Comparison of ENCODE assay signal across 1 cellular context in the genomic region with DNA sequence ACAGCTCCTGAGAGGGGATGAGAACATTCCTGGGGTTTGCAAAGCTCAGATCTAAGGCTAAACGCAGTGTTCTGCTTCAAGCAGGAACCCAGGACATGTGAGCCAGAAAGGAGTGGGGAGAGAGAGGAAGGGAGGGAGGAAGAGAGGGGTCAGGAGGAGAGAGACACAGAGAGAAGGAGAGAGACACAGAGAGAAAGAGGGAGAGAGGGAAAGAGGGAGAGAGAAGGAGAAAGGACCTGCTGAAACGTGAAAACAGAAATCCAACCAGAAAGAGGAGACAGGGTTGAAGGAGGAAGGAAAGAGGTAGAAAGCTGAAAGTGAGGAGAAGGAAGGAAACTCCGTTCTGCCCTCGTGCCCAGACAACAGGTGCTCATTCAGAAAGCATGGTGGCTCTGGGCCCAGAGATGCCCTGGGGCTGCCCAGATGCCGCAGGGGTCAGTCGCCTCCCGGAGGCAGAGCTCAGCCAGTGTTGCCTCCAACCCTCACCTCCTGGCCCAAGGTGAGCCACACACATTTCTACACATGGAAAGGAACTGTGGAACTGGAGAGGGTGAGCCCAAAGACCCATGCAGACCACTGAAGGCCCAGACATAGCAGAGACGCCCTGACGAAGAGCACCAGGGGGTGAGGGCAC.
A peak's percentile ranks its signal among the peaks of the same experiment; 100 is the strongest.
TF ChIP-seq lines count a peak whose summit lies in the region.

No MANE protein-coding gene starts in this region.

TF ChIP-seq in HepG2, 621 proteins besides CTCF, POLR2A, EP300 and RAD21 (continued from another document):
- no peak for TF ChIP-seq ZNF407 (CRISPR knock-in tag; IDR thresholded peaks at IDR 0.05; ENCODE audit: not compliant biosample characterization)
- TF ChIP-seq SP1 (IDR thresholded peaks at IDR 0.05): 0 out of 2 replicates have a peak, but pooled peaks have one; percentile 19
- no peak for TF ChIP-seq SP1 (CRISPR knock-in tag; IDR thresholded peaks at IDR 0.05)
- TF ChIP-seq ZNF569 (CRISPR knock-in tag; IDR thresholded peaks at IDR 0.05; ENCODE audit: borderline replicate concordance): no peak
- TF ChIP-seq ATF1 (CRISPR knock-in tag; IDR thresholded peaks at IDR 0.05): no peak
- TF ChIP-seq NFRKB (IDR thresholded peaks at IDR 0.05): 0 out of 2 replicates have a peak, but pooled peaks have one; percentile 39
- TF ChIP-seq KDM2A (CRISPR knock-in tag; IDR thresholded peaks at IDR 0.05; ENCODE audit: borderline replicate concordance, low read depth): no peak
- no peak for TF ChIP-seq CHD2 (IDR thresholded peaks at IDR 0.05; ENCODE audit: low read depth, low read length)
- no peak for TF ChIP-seq SALL1 (CRISPR knock-in tag; IDR thresholded peaks at IDR 0.05)
- no peak for TF ChIP-seq HNF1A (IDR thresholded peaks at IDR 0.05; ENCODE audit: low read depth)
- no peak for TF ChIP-seq HNF1A (CRISPR knock-in tag; IDR thresholded peaks at IDR 0.05; ENCODE audit: borderline replicate concordance)
- TF ChIP-seq NBN (conservative IDR thresholded peaks at IDR 0.05): peak; percentile 78; the same call in 1 of the 2 replicates
- no peak for TF ChIP-seq HES4 (CRISPR knock-in tag; IDR thresholded peaks at IDR 0.05; ENCODE audit: borderline replicate concordance)
- TF ChIP-seq CHCHD3 (CRISPR knock-in tag; IDR thresholded peaks at IDR 0.05): no peak
- 0 out of 2 replicates have a peak, but pooled peaks have one; percentile 12 for TF ChIP-seq ATF7 (IDR thresholded peaks at IDR 0.05)
- TF ChIP-seq ATF7 (CRISPR knock-in tag; IDR thresholded peaks at IDR 0.05): no peak
- no peak for TF ChIP-seq ZNF20 (CRISPR knock-in tag; IDR thresholded peaks at IDR 0.05)
